ENCODE assay signal across 14 cellular contexts in genomic region chr1:157956754-157957153, GRCh38.
A peak's percentile ranks its signal among the peaks of the same experiment; 100 is the strongest.
DNase-seq lines count a peak whose midpoint lies in the region; ATAC-seq and TF ChIP-seq lines count a peak whose summit lies in the region.
"Had no signal": no experiment of that assay in that cellular context is flagged by ENCODE, and none has a peak within 500 bp of the region (broad histone marks: within the 10 kb centered on the region; RNA-seq: fewer than 3 reads in every experiment).

No MANE protein-coding gene starts in this region.

- DNase-seq in activated CD4-positive, CD25-positive, alpha-beta regulatory T cell treated with anti-CD3 and anti-CD28 coated beads, Interleukin-2, amount 50 U/mL, for 72 hours = no peak
- peak; percentile 39 for DNase-seq in NOMO-1 treated with dmso at 0.1 percent for 144 hours (lab: John Stamatoyannopoulos, UW; ENCODE audit: unreplicated experiment)
- DNase-seq in stimulated activated naive B cell treated with anti-CD40 and anti-IgM and Interleukin-4, amounts not matched to agents 10 μg/mL and 1 μg/mL and 100 μg/mL, for 72 hours = no peak
- no peak for DNase-seq in Ammon's horn (ENCODE audit: low spot score)
- DNase-seq in GM10248 (ENCODE audit: extremely low spot score) = no peak
- no peak for DNase-seq in foreskin fibroblast
- DNase-seq: Calu3; CD4-positive, alpha-beta T cell; DMS 273 treated with DMSO at 0.1 percent for 48 hours; DMS79; GM23248 had no signal

- no peak overlapping the region for H3K4me3 Mint-ChIP-seq in dendritic cell treated with granulocyte-macrophage colony-stimulating factor and Interleukin-4, amounts not matched to agents 40 ng/mL and 50 ng/mL, for 4 days
- peak overlapping the region; percentile 69 to 70 for H3K4me3 Mint-ChIP-seq in stimulated activated naive B cell treated with anti-CD40 and anti-IgM and Interleukin-4, amounts not matched to agents 10 μg/mL and 1 μg/mL and 100 μg/mL, for 72 hours
- H3K4me3 Mint-ChIP-seq: CD4-positive, alpha-beta T cell; IgD-negative memory B cell had no signal

- H3K27ac Mint-ChIP-seq in dendritic cell treated with granulocyte-macrophage colony-stimulating factor and Interleukin-4, amounts not matched to agents 40 ng/mL and 50 ng/mL, for 4 days = peak overlapping the region; percentile 84
- peak overlapping the region; percentile 79 for H3K27ac Mint-ChIP-seq in stimulated activated naive B cell treated with anti-CD40 and anti-IgM and Interleukin-4, amounts not matched to agents 10 μg/mL and 1 μg/mL and 100 μg/mL, for 72 hours
- H3K27ac Mint-ChIP-seq: CD4-positive, alpha-beta T cell had no signal

- no peaks in the 10 kb centered on the region for H3K9me3 Mint-ChIP-seq in dendritic cell treated with granulocyte-macrophage colony-stimulating factor and Interleukin-4, amounts not matched to agents 40 ng/mL and 50 ng/mL, for 4 days
- no peaks in the 10 kb centered on the region for H3K9me3 Mint-ChIP-seq in stimulated activated naive B cell treated with anti-CD40 and anti-IgM and Interleukin-4, amounts not matched to agents 10 μg/mL and 1 μg/mL and 100 μg/mL, for 72 hours
- H3K9me3 Mint-ChIP-seq: CD4-positive, alpha-beta T cell; IgD-negative memory B cell had no signal

- H3K27me3 Mint-ChIP-seq in dendritic cell treated with granulocyte-macrophage colony-stimulating factor and Interleukin-4, amounts not matched to agents 40 ng/mL and 50 ng/mL, for 4 days = peaks cover 27% of the 10 kb centered on the region
- peaks cover 9 to 11% of the 10 kb centered on the region in 2 donors for H3K27me3 Mint-ChIP-seq in stimulated activated naive B cell treated with anti-CD40 and anti-IgM and Interleukin-4, amounts not matched to agents 10 μg/mL and 1 μg/mL and 100 μg/mL, for 72 hours

- TF ChIP-seq CTCF in GM10248 (IDR thresholded peaks at IDR 0.05; ENCODE audit: control extremely low read depth, extremely low read depth, low read depth, missing control alignments) (no peak), foreskin fibroblast (IDR thresholded peaks at IDR 0.05; ENCODE audit: low read depth, low read length) (no peak)

- H3K36me3 Mint-ChIP-seq in dendritic cell treated with granulocyte-macrophage colony-stimulating factor and Interleukin-4, amounts not matched to agents 40 ng/mL and 50 ng/mL, for 4 days (ENCODE audit: low read depth) = no peaks in the 10 kb centered on the region
- peaks cover 0 to 2% of the 10 kb centered on the region in 2 donors for H3K36me3 Mint-ChIP-seq in stimulated activated naive B cell treated with anti-CD40 and anti-IgM and Interleukin-4, amounts not matched to agents 10 μg/mL and 1 μg/mL and 100 μg/mL, for 72 hours
- H3K36me3 Mint-ChIP-seq: IgD-negative memory B cell had no signal

- POLR2A ChIA-PET in GM10248 (lab: Yijun Ruan, JAX) = no interaction called here

- ATAC-seq in activated CD4-positive, CD25-positive, alpha-beta regulatory T cell treated with anti-CD3 and anti-CD28 coated beads, Interleukin-2, amount 50 U/mL, for 24 hours = peak; percentile 18 to 25
- ATAC-seq in stimulated activated naive B cell treated with anti-CD40 and anti-IgM and Interleukin-4, amounts not matched to agents 10 μg/mL and 1 μg/mL and 100 μg/mL, for 72 hours (replicated peaks) = peak; percentile 88 to 91

- CTCF ChIA-PET in GM10248 (lab: Yijun Ruan, JAX) = interaction anchor here (1.0 to 1.4 kb wide), 4 partner anchors 28 to 166 kb away, joined by 3 to 4 read pairs (median 3); no protein-coding TSS in a partner anchor

- H3K4me1 Mint-ChIP-seq in dendritic cell treated with granulocyte-macrophage colony-stimulating factor and Interleukin-4, amounts not matched to agents 40 ng/mL and 50 ng/mL, for 4 days (ENCODE audit: low read depth) = peaks cover 47% of the 10 kb centered on the region
- peaks cover 32 to 56% of the 10 kb centered on the region in 2 donors for H3K4me1 Mint-ChIP-seq in stimulated activated naive B cell treated with anti-CD40 and anti-IgM and Interleukin-4, amounts not matched to agents 10 μg/mL and 1 μg/mL and 100 μg/mL, for 72 hours

- intact Hi-C loops in dendritic cell treated with granulocyte-macrophage colony-stimulating factor and Interleukin-4, amounts not matched to agents 40 ng/mL and 50 ng/mL, for 4 days (cut with micrococcal nuclease) = no loop called here

- H3K4me3 ChIP-seq in foreskin fibroblast (ENCODE audit: low read depth in 1 of 2, low read length in 2 of 2) = no peak overlapping the region
- H3K4me3 ChIP-seq: GM23248 had no signal
